Comparison of ENCODE assay signal across 8 cellular contexts in the genomic region with DNA sequence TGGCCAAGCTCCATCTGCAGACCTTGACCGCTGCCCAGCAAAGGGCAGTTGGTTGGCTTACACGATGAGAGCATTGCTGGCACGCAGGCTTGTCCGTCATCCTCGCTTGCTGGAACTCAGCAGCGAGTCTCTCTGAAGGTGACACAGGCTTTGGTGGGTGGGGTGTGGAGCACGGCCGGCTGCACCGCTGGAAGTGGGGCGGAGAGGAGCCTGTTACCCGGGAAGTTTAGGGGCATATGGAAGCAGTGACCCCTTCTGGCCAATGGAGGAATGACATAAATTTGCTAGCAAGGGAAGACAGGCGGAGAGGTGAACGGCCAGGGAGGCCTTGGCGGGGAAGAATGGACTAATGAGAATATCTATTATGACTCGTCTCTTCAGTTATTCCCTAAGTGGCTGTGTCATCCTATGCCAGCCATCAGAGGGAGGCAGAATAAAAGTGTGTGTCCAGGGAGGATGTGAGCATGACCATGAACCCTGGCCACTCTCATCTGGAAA.
DNase-seq lines count a peak whose midpoint lies in the region; ATAC-seq and TF ChIP-seq lines count a peak whose summit lies in the region.

No MANE protein-coding gene starts in this region.

- ATAC-seq in SK-N-SH treated with all-trans-retinoic acid at 6 μM for 48 hours (no peak; the same call in 2 of the 3 replicates), GM18517 (IDR thresholded peaks at IDR 0.05; ENCODE audit: unreplicated experiment) (no peak)

- no peak overlapping the region for H3K27ac ChIP-seq in SK-N-SH (ENCODE audit: low read depth in 2 of 2, low read length in 1 of 2)

- no peak overlapping the region; a peak in 1 of 4 replicates for H3K4me3 ChIP-seq in SK-N-SH (ENCODE audit: low read depth in 2 of 2, low read length in 1 of 2)

- 35% methylated on average over 15 of the region's 15 CpGs for WGBS in SK-N-SH (ENCODE audit: low lambda C conversion rate)

- no peaks in the 10 kb centered on the region for H3K36me3 ChIP-seq in SK-N-SH (replicated peaks in 1 of 2; ENCODE audit: control insufficient read depth in 1 of 2, insufficient read depth in 2 of 2, low read length in 1 of 2)

- no peaks in the 10 kb centered on the region for H3K27me3 ChIP-seq in SK-N-SH (ENCODE audit: insufficient read depth)

- H3K4me2 ChIP-seq in SK-N-SH, result no peak overlapping the region

- no peak overlapping the region for H2AFZ ChIP-seq in SK-N-SH (ENCODE audit: low read depth)

- TF ChIP-seq EP300 in SK-N-SH (IDR thresholded peaks at IDR 0.05; ENCODE audit: borderline replicate concordance in 1 of 2, low read depth in 1 of 2, low read length in 1 of 2), result no peak

- no peaks in the 10 kb centered on the region for H3K79me2 ChIP-seq in SK-N-SH (ENCODE audit: insufficient read depth)

- peak; percentile 51 for TF ChIP-seq CTCF in SK-N-SH (IDR thresholded peaks at IDR 0.05)

- POLR2A ChIA-PET in SK-N-SH (lab: Yijun Ruan, JAX), result no interaction called here

- H3K9ac ChIP-seq in SK-N-SH, result no peak overlapping the region

- H3F3A ChIP-seq in SK-N-SH (replicated peaks; ENCODE audit: insufficient read depth), result no peaks in the 10 kb centered on the region

- TF ChIP-seq RAD21 in SK-N-SH (IDR thresholded peaks at IDR 0.05; ENCODE audit: low read length), result peak; percentile 87

- no peaks in the 10 kb centered on the region for H3K9me2 ChIP-seq in SK-N-SH

- CTCF ChIA-PET in SK-N-SH (lab: Yijun Ruan, JAX), result interaction anchor here (0.6 to 5.2 kb wide), 71 partner anchors 8 to 483 kb away, joined by 3 to 73 read pairs (median 4); partner anchors contain the start of gene SDK2

- no peaks in the 10 kb centered on the region for H3K9me3 ChIP-seq in SK-N-SH

- DNase-seq in SK-N-SH, result peak; percentile 81
- DNase-seq in NCI-H460 (ENCODE audit: extremely low read depth, low read depth), result peak; percentile 55
- DNase-seq in activated CD4-positive, alpha-beta T cell treated with anti-CD3 and anti-CD28 coated beads, Interleukin-2, amount 50 U/mL, for 48 hours, result peak; percentile 64 to 74
- DNase-seq in effector CD4-positive, alpha-beta T cell, result peak; percentile 57
- DNase-seq in mesenteric fat pad (ENCODE audit: low spot score), result peak; percentile 75
- peak; percentile 20 for DNase-seq in stimulated activated CD8-positive, alpha-beta memory T cell treated with anti-CD3 and anti-CD28 coated beads, Interleukin-7, amount 100 ng/mL, for 24 hours (ENCODE audit: low read depth)

- no peaks in the 10 kb centered on the region for H4K20me1 ChIP-seq in SK-N-SH (ENCODE audit: insufficient read depth)

- H3K4me1 ChIP-seq in SK-N-SH (ENCODE audit: control insufficient read depth in 1 of 2, insufficient read depth in 2 of 2, low read depth in 1 of 2, low read length in 1 of 2), result peaks cover 0 to 15% of the 10 kb centered on the region in 2 experiments; a peak in 2 of 4 replicates

TF ChIP-seq in SK-N-SH, 30 proteins besides CTCF, POLR2A, EP300 and RAD21:
- TF ChIP-seq MEF2A (IDR thresholded peaks at IDR 0.05; ENCODE audit: borderline replicate concordance, low read depth) (no peak), SMC3 (IDR thresholded peaks at IDR 0.05; ENCODE audit: low read depth, low read length) (peak; percentile 72)

TF ChIP-seq in SK-N-SH treated with all-trans-retinoic acid at 6 μM for 48 hours, 23 proteins besides CTCF, POLR2A, EP300 and RAD21:
- TF ChIP-seq, protein P1, sequence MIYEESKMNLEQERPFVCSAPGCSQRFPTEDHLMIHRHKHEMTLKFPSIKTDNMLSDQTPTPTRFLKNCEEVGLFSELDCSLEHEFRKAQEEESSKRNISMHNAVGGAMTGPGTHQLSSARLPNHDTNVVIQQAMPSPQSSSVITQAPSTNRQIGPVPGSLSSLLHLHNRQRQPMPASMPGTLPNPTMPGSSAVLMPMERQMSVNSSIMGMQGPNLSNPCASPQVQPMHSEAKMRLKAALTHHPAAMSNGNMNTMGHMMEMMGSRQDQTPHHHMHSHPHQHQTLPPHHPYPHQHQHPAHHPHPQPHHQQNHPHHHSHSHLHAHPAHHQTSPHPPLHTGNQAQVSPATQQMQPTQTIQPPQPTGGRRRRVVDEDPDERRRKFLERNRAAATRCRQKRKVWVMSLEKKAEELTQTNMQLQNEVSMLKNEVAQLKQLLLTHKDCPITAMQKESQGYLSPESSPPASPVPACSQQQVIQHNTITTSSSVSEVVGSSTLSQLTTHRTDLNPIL (CRISPR knock-in tag; IDR thresholded peaks at IDR 0.05; ENCODE audit: low read depth), result no peak
- TF ChIP-seq, protein P2, sequence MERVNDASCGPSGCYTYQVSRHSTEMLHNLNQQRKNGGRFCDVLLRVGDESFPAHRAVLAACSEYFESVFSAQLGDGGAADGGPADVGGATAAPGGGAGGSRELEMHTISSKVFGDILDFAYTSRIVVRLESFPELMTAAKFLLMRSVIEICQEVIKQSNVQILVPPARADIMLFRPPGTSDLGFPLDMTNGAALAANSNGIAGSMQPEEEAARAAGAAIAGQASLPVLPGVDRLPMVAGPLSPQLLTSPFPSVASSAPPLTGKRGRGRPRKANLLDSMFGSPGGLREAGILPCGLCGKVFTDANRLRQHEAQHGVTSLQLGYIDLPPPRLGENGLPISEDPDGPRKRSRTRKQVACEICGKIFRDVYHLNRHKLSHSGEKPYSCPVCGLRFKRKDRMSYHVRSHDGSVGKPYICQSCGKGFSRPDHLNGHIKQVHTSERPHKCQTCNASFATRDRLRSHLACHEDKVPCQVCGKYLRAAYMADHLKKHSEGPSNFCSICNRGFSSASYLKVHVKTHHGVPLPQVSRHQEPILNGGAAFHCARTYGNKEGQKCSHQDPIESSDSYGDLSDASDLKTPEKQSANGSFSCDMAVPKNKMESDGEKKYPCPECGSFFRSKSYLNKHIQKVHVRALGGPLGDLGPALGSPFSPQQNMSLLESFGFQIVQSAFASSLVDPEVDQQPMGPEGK (CRISPR knock-in tag; IDR thresholded peaks at IDR 0.05; ENCODE audit: borderline replicate concordance), result no peak
- TF ChIP-seq TCF4 (CRISPR knock-in tag; IDR thresholded peaks at IDR 0.05; ENCODE audit: borderline replicate concordance), result no peak

Comparison
In these comparisons a context has a peak if more than half of its experiments do, and no peak if none do; other contexts are left out.
1. DNase-seq: peak in every context shown above with its lines; median percentile 81 in SK-N-SH; 75 in mesenteric fat pad; 69 in activated CD4-positive, alpha-beta T cell treated with anti-CD3 and anti-CD28 coated beads, Interleukin-2, amount 50 U/mL, for 48 hours; 57 in effector CD4-positive, alpha-beta T cell; 55 in NCI-H460; 20 in stimulated activated CD8-positive, alpha-beta memory T cell treated with anti-CD3 and anti-CD28 coated beads, Interleukin-7, amount 100 ng/mL, for 24 hours.